In the genomic region with DNA sequence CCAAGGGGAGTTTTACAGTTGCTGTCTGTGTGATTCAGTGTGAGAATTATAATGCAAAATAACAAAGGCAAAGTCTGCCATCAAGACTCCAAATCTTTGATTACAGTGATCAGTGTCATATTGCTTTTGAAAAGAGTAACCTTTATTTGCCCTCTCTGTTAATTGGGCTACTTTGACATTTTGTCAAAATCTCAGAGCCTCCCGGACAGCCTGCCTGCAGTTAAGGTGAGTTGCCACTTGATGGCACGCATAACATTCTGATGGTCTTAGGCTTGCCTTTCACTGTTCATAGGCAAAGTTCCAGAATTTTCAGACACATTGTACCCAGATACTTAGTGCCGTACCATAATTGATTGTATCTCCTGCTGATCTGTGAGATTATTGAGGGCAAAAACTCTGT, we compare ENCODE assay signal across 8 cellular contexts.
DNase-seq lines count a peak whose midpoint lies in the region; ATAC-seq, FAIRE-seq and TF ChIP-seq lines count a peak whose summit lies in the region.

No MANE protein-coding gene starts in this region.

- H3K27ac ChIP-seq in HepG2 (ENCODE audit: extremely low read length, insufficient read depth, low read length): no peak overlapping the region
- no peak overlapping the region for H3K27ac ChIP-seq in stomach
- no peak overlapping the region for H3K27ac ChIP-seq in gastroesophageal sphincter

- H3K27me3 ChIP-seq in HepG2 (ENCODE audit: control insufficient read depth in 1 of 2, insufficient read depth in 2 of 2, low read length in 2 of 2): no peaks in the 10 kb centered on the region
- H3K27me3 ChIP-seq in stomach: no peaks in the 10 kb centered on the region
- no peaks in the 10 kb centered on the region for H3K27me3 ChIP-seq in MG63
- no peaks in the 10 kb centered on the region for H3K27me3 ChIP-seq in gastroesophageal sphincter

- TF ChIP-seq CTCF in GM12875 (IDR thresholded peaks at IDR 0.05; ENCODE audit: borderline replicate concordance, insufficient read depth, low read depth, low read length) (peak; percentile 59; the same call in 1 of the 2 replicates), HepG2 (CRISPR knock-in tag; IDR thresholded peaks at IDR 0.05) (peak; percentile 69), stomach (IDR thresholded peaks at IDR 0.05) (no peak), gastroesophageal sphincter (IDR thresholded peaks at IDR 0.05) (no peak)

- H4K20me1 ChIP-seq in HepG2 (ENCODE audit: insufficient read depth, low read length): no peaks in the 10 kb centered on the region

- TF ChIP-seq RAD21 in HepG2 (CRISPR knock-in tag; IDR thresholded peaks at IDR 0.05): peak; percentile 38; the same call in 1 of the 2 replicates

- ATAC-seq in HG03066 (IDR thresholded peaks at IDR 0.05; ENCODE audit: low read depth, unreplicated experiment) (peak; percentile 62), HepG2 (peak; percentile 76), gastroesophageal sphincter (no peak)
- ATAC-seq in activated T-cell treated with anti-CD3 and anti-CD28 coated beads, Interleukin-2, amount 50 U/mL, for 72 hours (replicated peaks in 1 of 2): no peak

- POLR2A ChIA-PET in HepG2 (lab: Yijun Ruan, JAX): no interaction called here

- H3K4me3 ChIP-seq in GM12875 (ENCODE audit: low read depth, low read length): no peak overlapping the region
- H3K4me3 ChIP-seq in HepG2 (replicated peaks in 1 of 3; ENCODE audit: insufficient read depth in 1 of 3, low read depth in 2 of 3, low read length in 3 of 3): no peak overlapping the region
- H3K4me3 ChIP-seq in stomach: no peak overlapping the region
- H3K4me3 ChIP-seq in MG63: no peak overlapping the region
- no peak overlapping the region for H3K4me3 ChIP-seq in gastroesophageal sphincter

- BruUV-seq in HepG2 (replicated peaks; lab: Mats Ljungman, UMichigan): no TSS peak

- DNase-seq in SHP77 treated with DMSO at 0.1 percent for 48 hours (lab: John Stamatoyannopoulos, UW) (peak; percentile 75), HepG2 (ENCODE audit: low spot score) (peak; percentile 23), stomach (no peak), MG63 (no peak)
- no peak for DNase-seq in activated T-cell treated with anti-CD3 and anti-CD28 coated beads, Interleukin-2, amount 50 U/mL, for 72 hours

- TF ChIP-seq EP300 in HepG2 (IDR thresholded peaks at IDR 0.05; ENCODE audit: low read depth in 2 of 2, low read length in 2 of 2) (no peak), HepG2 (CRISPR knock-in tag; IDR thresholded peaks at IDR 0.05; ENCODE audit: borderline replicate concordance) (no peak), stomach (IDR thresholded peaks at IDR 0.05) (no peak), gastroesophageal sphincter (IDR thresholded peaks at IDR 0.05) (no peak)

- H3K4me1 ChIP-seq in HepG2 (ENCODE audit: insufficient read depth, low read length): no peaks in the 10 kb centered on the region
- no peaks in the 10 kb centered on the region for H3K4me1 ChIP-seq in stomach
- no peaks in the 10 kb centered on the region for H3K4me1 ChIP-seq in gastroesophageal sphincter

- H3K9me3 Mint-ChIP-seq in activated T-cell treated with anti-CD3 and anti-CD28 coated beads, Interleukin-2, amount 50 U/mL, for 72 hours: no peaks in the 10 kb centered on the region

- H3K36me3 Mint-ChIP-seq in activated T-cell treated with anti-CD3 and anti-CD28 coated beads, Interleukin-2, amount 50 U/mL, for 72 hours (ENCODE audit: insufficient read depth in 2 of 2): no peaks in the 10 kb centered on the region

- no peak overlapping the region for H3K4me3 Mint-ChIP-seq in activated T-cell treated with anti-CD3 and anti-CD28 coated beads, Interleukin-2, amount 50 U/mL, for 72 hours

- TF ChIP-seq POLR2A in HepG2 (IDR thresholded peaks at IDR 0.05; ENCODE audit: insufficient read depth in 1 of 2, low read depth in 2 of 2, low read length in 2 of 2) (no peak), stomach (IDR thresholded peaks at IDR 0.05) (no peak), gastroesophageal sphincter (IDR thresholded peaks at IDR 0.05) (no peak)

- CTCF ChIA-PET in HepG2 (lab: Yijun Ruan, JAX; ENCODE audit: low intra/inter-chr PET ratio, low total read pairs): no interaction called here

- H3K27me3 Mint-ChIP-seq in activated T-cell treated with anti-CD3 and anti-CD28 coated beads, Interleukin-2, amount 50 U/mL, for 72 hours (ENCODE audit: low read depth): peaks cover 11% of the 10 kb centered on the region

- H3K36me3 ChIP-seq in HepG2 (replicated peaks in 1 of 2; ENCODE audit: control insufficient read depth in 1 of 2, insufficient read depth in 2 of 2, low read length in 2 of 2) (no peaks in the 10 kb centered on the region), stomach (no peaks in the 10 kb centered on the region), MG63 (no peaks in the 10 kb centered on the region), gastroesophageal sphincter (no peaks in the 10 kb centered on the region)

- intact Hi-C loops in HepG2 (cut with micrococcal nuclease; ENCODE audit: unreplicated experiment) (loop anchor here (1.0 to 2.0 kb wide), 2 partner anchors 451 to 1428 kb away; no protein-coding TSS in a partner anchor), stomach (cut with DNase I; ENCODE audit: low total_unique reads) (no loop called here)

- WGBS in HepG2 (ENCODE audit: low lambda C conversion rate): 2% methylated on average over 3 of the region's 3 CpGs
- WGBS in stomach, 5 donors: 27 to 61% (median 53%) methylated on average over 3 of the region's 3 CpGs
- WGBS in gastroesophageal sphincter (ENCODE audit: low coverage in 1 of 2), 2 donors: 29 to 43% methylated on average over 2 to 3 of the region's 3 CpGs

- in situ Hi-C loops in HepG2 (cut with HindIII; ENCODE audit: extremely low pct_ligation_motif_present, low pct_unique_long_range_greater_than_20kb): no loop called here

- H2AFZ ChIP-seq in HepG2 (ENCODE audit: low read length): no peak overlapping the region

- no peaks in the 10 kb centered on the region for H3K4me1 Mint-ChIP-seq in activated T-cell treated with anti-CD3 and anti-CD28 coated beads, Interleukin-2, amount 50 U/mL, for 72 hours (ENCODE audit: low read depth)

- H3K4me2 ChIP-seq in HepG2 (ENCODE audit: low read depth, low read length): no peak overlapping the region

- no peak overlapping the region for H3K27ac Mint-ChIP-seq in activated T-cell treated with anti-CD3 and anti-CD28 coated beads, Interleukin-2, amount 50 U/mL, for 72 hours

- no peaks in the 10 kb centered on the region for H3K79me2 ChIP-seq in HepG2 (ENCODE audit: insufficient read depth, low read length)

- no peak for FAIRE-seq in HepG2 (lab: Jason Lieb, UNC)

- H3K9me3 ChIP-seq in HepG2 (ENCODE audit: low read length) (no peaks in the 10 kb centered on the region), stomach (no peaks in the 10 kb centered on the region), MG63 (no peaks in the 10 kb centered on the region), gastroesophageal sphincter (no peaks in the 10 kb centered on the region)

- H3K9ac ChIP-seq in HepG2 (ENCODE audit: insufficient read depth, low read depth, low read length): no peak overlapping the region

TF ChIP-seq in HepG2, 621 proteins besides CTCF, POLR2A, EP300 and RAD21:
- peak; percentile 80 for TF ChIP-seq STAG1 (CRISPR knock-in tag; IDR thresholded peaks at IDR 0.05)
- no peak for TF ChIP-seq ZNF350 (CRISPR knock-in tag; IDR thresholded peaks at IDR 0.05; ENCODE audit: borderline replicate concordance, low read depth)
- TF ChIP-seq, protein P1, sequence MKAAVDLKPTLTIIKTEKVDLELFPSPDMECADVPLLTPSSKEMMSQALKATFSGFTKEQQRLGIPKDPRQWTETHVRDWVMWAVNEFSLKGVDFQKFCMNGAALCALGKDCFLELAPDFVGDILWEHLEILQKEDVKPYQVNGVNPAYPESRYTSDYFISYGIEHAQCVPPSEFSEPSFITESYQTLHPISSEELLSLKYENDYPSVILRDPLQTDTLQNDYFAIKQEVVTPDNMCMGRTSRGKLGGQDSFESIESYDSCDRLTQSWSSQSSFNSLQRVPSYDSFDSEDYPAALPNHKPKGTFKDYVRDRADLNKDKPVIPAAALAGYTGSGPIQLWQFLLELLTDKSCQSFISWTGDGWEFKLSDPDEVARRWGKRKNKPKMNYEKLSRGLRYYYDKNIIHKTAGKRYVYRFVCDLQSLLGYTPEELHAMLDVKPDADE (CRISPR knock-in tag; IDR thresholded peaks at IDR 0.05): no peak
- TF ChIP-seq ZNF629 (CRISPR knock-in tag; conservative IDR thresholded peaks at IDR 0.05): peak; percentile 82
- TF ChIP-seq PRDM10 (CRISPR knock-in tag; IDR thresholded peaks at IDR 0.05; ENCODE audit: low read depth): no peak
- TF ChIP-seq NAIF1 (CRISPR knock-in tag; IDR thresholded peaks at IDR 0.05; ENCODE audit: borderline replicate concordance): no peak
- TF ChIP-seq SMC3 (IDR thresholded peaks at IDR 0.05; ENCODE audit: low read length): peak; percentile 51; the same call in 1 of the 2 replicates
- no peak for TF ChIP-seq ELF1 (CRISPR knock-in tag; IDR thresholded peaks at IDR 0.05)

Comparison
In these comparisons a context has a peak if more than half of its experiments do, and no peak if none do; other contexts are left out.
1. CTCF ChIP-seq: peak in GM12875 (single experiment) and HepG2 (single experiment); none in stomach (0 of 7) and gastroesophageal sphincter (0 of 4).
2. ATAC-seq: peak in HG03066 (single experiment) and HepG2 (single experiment); none in activated T-cell treated with anti-CD3 and anti-CD28 coated beads, Interleukin-2, amount 50 U/mL, for 72 hours (0 of 2) and gastroesophageal sphincter (single experiment).
3. DNase-seq: peak in SHP77 treated with DMSO at 0.1 percent for 48 hours (single experiment) and HepG2 (single experiment); none in stomach (single experiment), activated T-cell treated with anti-CD3 and anti-CD28 coated beads, Interleukin-2, amount 50 U/mL, for 72 hours (0 of 2) and MG63 (single experiment).